ENCODE assay signal across 1 cellular context in the genomic region with DNA sequence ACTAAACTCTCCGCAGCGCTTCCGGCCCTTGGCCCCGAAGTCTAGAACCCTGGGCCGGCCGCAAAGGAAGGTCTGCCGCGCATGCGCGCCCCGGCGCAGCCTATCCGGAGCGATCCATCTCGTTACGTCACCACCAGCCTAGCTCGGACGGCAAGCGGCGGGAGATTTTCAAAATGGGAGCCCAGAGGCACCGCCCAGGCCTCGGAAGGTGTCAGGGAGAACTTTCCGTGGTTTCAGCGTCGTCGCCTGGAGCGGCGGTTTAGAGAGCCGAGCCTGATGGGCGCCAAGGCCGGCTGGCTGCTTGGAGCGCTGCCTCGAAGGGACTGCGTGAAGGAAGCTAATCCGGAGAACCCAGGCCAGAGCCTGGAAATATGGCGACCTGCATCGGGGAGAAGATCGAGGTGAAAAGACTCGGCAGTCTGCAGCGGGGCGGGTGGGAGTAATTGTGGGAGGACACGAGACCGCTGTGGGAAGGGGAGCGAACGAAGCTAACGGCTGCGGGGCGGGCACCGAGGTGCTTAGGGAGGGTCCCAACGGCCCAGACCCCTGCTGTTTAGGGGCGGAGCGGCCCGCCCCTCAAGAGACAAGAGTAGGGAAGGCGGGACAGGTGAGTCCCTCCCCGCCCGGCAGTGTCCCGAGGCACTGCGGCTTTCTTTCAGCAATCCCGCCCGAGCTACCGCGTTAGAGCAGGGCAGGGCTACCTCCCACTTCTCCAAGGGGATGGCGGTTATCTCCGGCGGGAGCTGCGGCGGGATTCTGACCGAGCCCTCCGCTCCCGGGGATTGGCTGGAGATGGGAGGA.
TF ChIP-seq lines count a peak whose summit lies in the region.

TSS of gene PLK4 (plus strand) at position 130 of the 801 bp plus-strand sequence. CDS start at position 372, 242 bp downstream.

TF ChIP-seq in K562, 482 proteins besides CTCF, POLR2A, EP300 and RAD21 (continued from another document and continues in another):
- TF ChIP-seq HINFP (tag; conservative IDR thresholded peaks at IDR 0.05; ENCODE audit: low read depth) = no peak
- no peak for TF ChIP-seq ZNF184 (CRISPR knock-in tag; IDR thresholded peaks at IDR 0.05)
- TF ChIP-seq ELF4 (CRISPR knock-in tag; IDR thresholded peaks at IDR 0.05) = no peak
- TF ChIP-seq, protein P1, sequence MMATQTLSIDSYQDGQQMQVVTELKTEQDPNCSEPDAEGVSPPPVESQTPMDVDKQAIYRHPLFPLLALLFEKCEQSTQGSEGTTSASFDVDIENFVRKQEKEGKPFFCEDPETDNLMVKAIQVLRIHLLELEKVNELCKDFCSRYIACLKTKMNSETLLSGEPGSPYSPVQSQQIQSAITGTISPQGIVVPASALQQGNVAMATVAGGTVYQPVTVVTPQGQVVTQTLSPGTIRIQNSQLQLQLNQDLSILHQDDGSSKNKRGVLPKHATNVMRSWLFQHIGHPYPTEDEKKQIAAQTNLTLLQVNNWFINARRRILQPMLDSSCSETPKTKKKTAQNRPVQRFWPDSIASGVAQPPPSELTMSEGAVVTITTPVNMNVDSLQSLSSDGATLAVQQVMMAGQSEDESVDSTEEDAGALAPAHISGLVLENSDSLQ (IDR thresholded peaks at IDR 0.05) = peak; percentile 31; the same call in 1 of the 2 replicates
- no peak for TF ChIP-seq SREBF2 (CRISPR knock-in tag; IDR thresholded peaks at IDR 0.05)
- TF ChIP-seq, protein P2, sequence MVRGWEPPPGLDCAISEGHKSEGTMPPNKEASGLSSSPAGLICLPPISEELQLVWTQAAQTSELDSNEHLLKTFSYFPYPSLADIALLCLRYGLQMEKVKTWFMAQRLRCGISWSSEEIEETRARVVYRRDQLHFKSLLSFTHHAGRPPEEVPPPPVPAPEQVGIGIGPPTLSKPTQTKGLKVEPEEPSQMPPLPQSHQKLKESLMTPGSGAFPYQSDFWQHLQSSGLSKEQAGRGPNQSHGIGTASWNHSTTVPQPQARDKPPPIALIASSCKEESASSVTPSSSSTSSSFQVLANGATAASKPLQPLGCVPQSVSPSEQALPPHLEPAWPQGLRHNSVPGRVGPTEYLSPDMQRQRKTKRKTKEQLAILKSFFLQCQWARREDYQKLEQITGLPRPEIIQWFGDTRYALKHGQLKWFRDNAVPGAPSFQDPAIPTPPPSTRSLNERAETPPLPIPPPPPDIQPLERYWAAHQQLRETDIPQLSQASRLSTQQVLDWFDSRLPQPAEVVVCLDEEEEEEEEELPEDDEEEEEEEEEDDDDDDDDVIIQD (CRISPR knock-in tag; IDR thresholded peaks at IDR 0.05) = no peak
- no peak for TF ChIP-seq ZBTB34 (CRISPR knock-in tag; IDR thresholded peaks at IDR 0.05)
- TF ChIP-seq, protein P3, sequence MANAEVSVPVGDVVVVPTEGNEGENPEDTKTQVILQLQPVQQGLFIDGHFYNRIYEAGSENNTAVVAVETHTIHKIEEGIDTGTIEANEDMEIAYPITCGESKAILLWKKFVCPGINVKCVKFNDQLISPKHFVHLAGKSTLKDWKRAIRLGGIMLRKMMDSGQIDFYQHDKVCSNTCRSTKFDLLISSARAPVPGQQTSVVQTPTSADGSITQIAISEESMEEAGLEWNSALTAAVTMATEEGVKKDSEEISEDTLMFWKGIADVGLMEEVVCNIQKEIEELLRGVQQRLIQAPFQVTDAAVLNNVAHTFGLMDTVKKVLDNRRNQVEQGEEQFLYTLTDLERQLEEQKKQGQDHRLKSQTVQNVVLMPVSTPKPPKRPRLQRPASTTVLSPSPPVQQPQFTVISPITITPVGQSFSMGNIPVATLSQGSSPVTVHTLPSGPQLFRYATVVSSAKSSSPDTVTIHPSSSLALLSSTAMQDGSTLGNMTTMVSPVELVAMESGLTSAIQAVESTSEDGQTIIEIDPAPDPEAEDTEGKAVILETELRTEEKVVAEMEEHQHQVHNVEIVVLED (CRISPR knock-in tag; IDR thresholded peaks at IDR 0.05) = no peak; the same call in 1 of the 2 replicates
- no peak for TF ChIP-seq ZNF780A (CRISPR knock-in tag; IDR thresholded peaks at IDR 0.05)
- TF ChIP-seq ILK (tag; IDR thresholded peaks at IDR 0.05; ENCODE audit: borderline replicate concordance, low read depth) = no peak
- TF ChIP-seq, protein P4, sequence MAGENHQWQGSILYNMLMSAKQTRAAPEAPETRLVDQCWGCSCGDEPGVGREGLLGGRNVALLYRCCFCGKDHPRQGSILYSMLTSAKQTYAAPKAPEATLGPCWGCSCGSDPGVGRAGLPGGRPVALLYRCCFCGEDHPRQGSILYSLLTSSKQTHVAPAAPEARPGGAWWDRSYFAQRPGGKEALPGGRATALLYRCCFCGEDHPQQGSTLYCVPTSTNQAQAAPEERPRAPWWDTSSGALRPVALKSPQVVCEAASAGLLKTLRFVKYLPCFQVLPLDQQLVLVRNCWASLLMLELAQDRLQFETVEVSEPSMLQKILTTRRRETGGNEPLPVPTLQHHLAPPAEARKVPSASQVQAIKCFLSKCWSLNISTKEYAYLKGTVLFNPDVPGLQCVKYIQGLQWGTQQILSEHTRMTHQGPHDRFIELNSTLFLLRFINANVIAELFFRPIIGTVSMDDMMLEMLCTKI (IDR thresholded peaks at IDR 0.05; ENCODE audit: partially characterized antibody) = no peak
- no peak for TF ChIP-seq SMAD2 (IDR thresholded peaks at IDR 0.05; ENCODE audit: low read depth, low read length)
- TF ChIP-seq, protein P5, sequence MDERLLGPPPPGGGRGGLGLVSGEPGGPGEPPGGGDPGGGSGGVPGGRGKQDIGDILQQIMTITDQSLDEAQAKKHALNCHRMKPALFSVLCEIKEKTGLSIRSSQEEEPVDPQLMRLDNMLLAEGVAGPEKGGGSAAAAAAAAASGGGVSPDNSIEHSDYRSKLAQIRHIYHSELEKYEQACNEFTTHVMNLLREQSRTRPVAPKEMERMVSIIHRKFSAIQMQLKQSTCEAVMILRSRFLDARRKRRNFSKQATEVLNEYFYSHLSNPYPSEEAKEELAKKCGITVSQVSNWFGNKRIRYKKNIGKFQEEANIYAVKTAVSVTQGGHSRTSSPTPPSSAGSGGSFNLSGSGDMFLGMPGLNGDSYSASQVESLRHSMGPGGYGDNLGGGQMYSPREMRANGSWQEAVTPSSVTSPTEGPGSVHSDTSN (CRISPR knock-in tag; IDR thresholded peaks at IDR 0.05; ENCODE audit: low read depth) = no peak
- TF ChIP-seq, protein P5 (tag; conservative IDR thresholded peaks at IDR 0.05; ENCODE audit: low read depth) = no peak
- TF ChIP-seq, protein P6, sequence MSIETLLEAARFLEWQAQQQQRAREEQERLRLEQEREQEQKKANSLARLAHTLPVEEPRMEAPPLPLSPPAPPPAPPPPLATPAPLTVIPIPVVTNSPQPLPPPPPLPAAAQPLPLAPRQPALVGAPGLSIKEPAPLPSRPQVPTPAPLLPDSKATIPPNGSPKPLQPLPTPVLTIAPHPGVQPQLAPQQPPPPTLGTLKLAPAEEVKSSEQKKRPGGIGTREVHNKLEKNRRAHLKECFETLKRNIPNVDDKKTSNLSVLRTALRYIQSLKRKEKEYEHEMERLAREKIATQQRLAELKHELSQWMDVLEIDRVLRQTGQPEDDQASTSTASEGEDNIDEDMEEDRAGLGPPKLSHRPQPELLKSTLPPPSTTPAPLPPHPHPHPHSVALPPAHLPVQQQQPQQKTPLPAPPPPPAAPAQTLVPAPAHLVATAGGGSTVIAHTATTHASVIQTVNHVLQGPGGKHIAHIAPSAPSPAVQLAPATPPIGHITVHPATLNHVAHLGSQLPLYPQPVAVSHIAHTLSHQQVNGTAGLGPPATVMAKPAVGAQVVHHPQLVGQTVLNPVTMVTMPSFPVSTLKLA (conservative IDR thresholded peaks at IDR 0.05) = peak; percentile 53 to 81
- TF ChIP-seq, protein P7, sequence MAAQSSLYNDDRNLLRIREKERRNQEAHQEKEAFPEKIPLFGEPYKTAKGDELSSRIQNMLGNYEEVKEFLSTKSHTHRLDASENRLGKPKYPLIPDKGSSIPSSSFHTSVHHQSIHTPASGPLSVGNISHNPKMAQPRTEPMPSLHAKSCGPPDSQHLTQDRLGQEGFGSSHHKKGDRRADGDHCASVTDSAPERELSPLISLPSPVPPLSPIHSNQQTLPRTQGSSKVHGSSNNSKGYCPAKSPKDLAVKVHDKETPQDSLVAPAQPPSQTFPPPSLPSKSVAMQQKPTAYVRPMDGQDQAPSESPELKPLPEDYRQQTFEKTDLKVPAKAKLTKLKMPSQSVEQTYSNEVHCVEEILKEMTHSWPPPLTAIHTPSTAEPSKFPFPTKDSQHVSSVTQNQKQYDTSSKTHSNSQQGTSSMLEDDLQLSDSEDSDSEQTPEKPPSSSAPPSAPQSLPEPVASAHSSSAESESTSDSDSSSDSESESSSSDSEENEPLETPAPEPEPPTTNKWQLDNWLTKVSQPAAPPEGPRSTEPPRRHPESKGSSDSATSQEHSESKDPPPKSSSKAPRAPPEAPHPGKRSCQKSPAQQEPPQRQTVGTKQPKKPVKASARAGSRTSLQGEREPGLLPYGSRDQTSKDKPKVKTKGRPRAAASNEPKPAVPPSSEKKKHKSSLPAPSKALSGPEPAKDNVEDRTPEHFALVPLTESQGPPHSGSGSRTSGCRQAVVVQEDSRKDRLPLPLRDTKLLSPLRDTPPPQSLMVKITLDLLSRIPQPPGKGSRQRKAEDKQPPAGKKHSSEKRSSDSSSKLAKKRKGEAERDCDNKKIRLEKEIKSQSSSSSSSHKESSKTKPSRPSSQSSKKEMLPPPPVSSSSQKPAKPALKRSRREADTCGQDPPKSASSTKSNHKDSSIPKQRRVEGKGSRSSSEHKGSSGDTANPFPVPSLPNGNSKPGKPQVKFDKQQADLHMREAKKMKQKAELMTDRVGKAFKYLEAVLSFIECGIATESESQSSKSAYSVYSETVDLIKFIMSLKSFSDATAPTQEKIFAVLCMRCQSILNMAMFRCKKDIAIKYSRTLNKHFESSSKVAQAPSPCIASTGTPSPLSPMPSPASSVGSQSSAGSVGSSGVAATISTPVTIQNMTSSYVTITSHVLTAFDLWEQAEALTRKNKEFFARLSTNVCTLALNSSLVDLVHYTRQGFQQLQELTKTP (IDR thresholded peaks at IDR 0.05; ENCODE audit: low read depth in 1 of 2, partially characterized antibody in 2 of 2) = no peak
- no peak for TF ChIP-seq IRF9 (tag; IDR thresholded peaks at IDR 0.05)
- TF ChIP-seq SREBF1 (IDR thresholded peaks at IDR 0.05; ENCODE audit: borderline replicate concordance, low read depth, low read length) = no peak
- TF ChIP-seq TCF3 (CRISPR knock-in tag; IDR thresholded peaks at IDR 0.05) = no peak; the same call in 1 of the 2 replicates
- TF ChIP-seq SP1 (CRISPR knock-in tag; IDR thresholded peaks at IDR 0.05) = peak; percentile 76
- no peak for TF ChIP-seq STAT6 (CRISPR knock-in tag; IDR thresholded peaks at IDR 0.05)
- TF ChIP-seq, protein P8, sequence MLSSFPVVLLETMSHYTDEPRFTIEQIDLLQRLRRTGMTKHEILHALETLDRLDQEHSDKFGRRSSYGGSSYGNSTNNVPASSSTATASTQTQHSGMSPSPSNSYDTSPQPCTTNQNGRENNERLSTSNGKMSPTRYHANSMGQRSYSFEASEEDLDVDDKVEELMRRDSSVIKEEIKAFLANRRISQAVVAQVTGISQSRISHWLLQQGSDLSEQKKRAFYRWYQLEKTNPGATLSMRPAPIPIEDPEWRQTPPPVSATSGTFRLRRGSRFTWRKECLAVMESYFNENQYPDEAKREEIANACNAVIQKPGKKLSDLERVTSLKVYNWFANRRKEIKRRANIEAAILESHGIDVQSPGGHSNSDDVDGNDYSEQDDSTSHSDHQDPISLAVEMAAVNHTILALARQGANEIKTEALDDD (IDR thresholded peaks at IDR 0.05) = no peak
- no peak for TF ChIP-seq POLR3A (IDR thresholded peaks at IDR 0.05; ENCODE audit: borderline replicate concordance, extremely low read depth, insufficient read depth, insufficient read length)
